In genomic region chr6:18550119-18550518, GRCh38 we compare ENCODE assay signal across 2 cellular contexts.
TF ChIP-seq lines count a peak whose summit lies in the region.

No MANE protein-coding gene starts in this region.

TF ChIP-seq in HepG2, 621 proteins besides CTCF, POLR2A, EP300 and RAD21:
- TF ChIP-seq ZNF569 (CRISPR knock-in tag; IDR thresholded peaks at IDR 0.05; ENCODE audit: borderline replicate concordance) (no peak), ZNF138 (CRISPR knock-in tag; IDR thresholded peaks at IDR 0.05; ENCODE audit: low read depth) (no peak), GATA4 (IDR thresholded peaks at IDR 0.05; ENCODE audit: borderline replicate concordance, low read depth) (no peak), MAFK (conservative IDR thresholded peaks at IDR 0.05 in 1 of 2, IDR thresholded peaks at IDR 0.05 in 1 of 2; ENCODE audit: low read length in 2 of 2) (peak; percentile 97 to 99), MAFF (IDR thresholded peaks at IDR 0.05; ENCODE audit: low read depth, low read length) (peak; percentile 99), CCAR2 (optimal IDR thresholded peaks at IDR 0.05; ENCODE audit: low read depth, low read length) (no peak)

TF ChIP-seq in H1, 55 proteins besides CTCF, POLR2A, EP300 and RAD21:
- peak; percentile 85; the same call in 1 of the 2 replicates for TF ChIP-seq MAFK (IDR thresholded peaks at IDR 0.05; ENCODE audit: low read depth, low read length)
- no peak for TF ChIP-seq KDM5A (IDR thresholded peaks at IDR 0.05; ENCODE audit: low read length)
- no peak for TF ChIP-seq BACH1 (IDR thresholded peaks at IDR 0.05; ENCODE audit: low read length)
- TF ChIP-seq BCL11A (IDR thresholded peaks at IDR 0.05; ENCODE audit: low read depth in 2 of 2, low read length in 2 of 2), result no peak
- no peak for TF ChIP-seq HDAC2 (IDR thresholded peaks at IDR 0.05; ENCODE audit: borderline replicate concordance in 1 of 2, low read depth in 2 of 2, low read length in 2 of 2)
- TF ChIP-seq SUZ12 (IDR thresholded peaks at IDR 0.05; ENCODE audit: low read length), result no peak
- TF ChIP-seq POLR2AphosphoS5 (IDR thresholded peaks at IDR 0.05; ENCODE audit: low read depth, low read length), result no peak
- TF ChIP-seq MAX (IDR thresholded peaks at IDR 0.05), result no peak
